In the genomic region with DNA sequence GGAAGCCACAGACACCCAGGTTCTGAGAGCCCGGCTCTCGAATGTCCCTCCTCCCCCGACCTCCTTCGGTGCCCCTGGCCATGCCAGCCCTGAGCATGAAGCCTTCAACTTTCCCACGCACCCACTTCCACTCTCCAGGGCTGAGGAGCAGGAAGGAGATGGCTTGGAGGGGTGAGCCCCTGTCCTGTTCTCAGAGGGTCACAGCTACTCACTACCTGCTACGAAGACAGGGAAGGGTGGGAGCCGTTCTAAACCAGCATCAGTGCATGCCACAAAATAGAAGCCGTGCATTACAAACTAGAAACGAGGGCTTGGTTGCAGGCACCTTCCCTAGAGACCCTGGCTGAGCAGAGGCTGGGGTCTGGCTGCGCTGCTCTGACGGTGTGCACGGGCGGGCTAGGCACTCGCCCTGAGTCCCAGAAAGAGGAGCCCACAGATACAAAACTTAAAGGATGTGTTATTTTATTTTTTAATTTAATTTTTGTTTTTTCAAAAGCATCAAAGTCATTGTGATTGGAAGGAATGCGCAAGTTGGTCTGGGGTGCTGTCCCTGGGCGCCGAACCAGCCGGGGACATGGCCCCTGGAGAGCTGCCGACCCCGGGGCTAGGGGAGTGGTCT, we compare ENCODE assay signal across 1 cellular context.
TF ChIP-seq lines count a peak whose summit lies in the region.

No MANE protein-coding gene starts in this region.

TF ChIP-seq in SK-N-SH treated with all-trans-retinoic acid at 6 μM for 48 hours, 23 proteins besides CTCF, POLR2A, EP300 and RAD21 (continued from another document):
- no peak for TF ChIP-seq TOX (CRISPR knock-in tag; IDR thresholded peaks at IDR 0.05; ENCODE audit: borderline replicate concordance)
- no peak for TF ChIP-seq ARNTL (CRISPR knock-in tag; IDR thresholded peaks at IDR 0.05; ENCODE audit: borderline replicate concordance, low read depth)
